In the genomic region with DNA sequence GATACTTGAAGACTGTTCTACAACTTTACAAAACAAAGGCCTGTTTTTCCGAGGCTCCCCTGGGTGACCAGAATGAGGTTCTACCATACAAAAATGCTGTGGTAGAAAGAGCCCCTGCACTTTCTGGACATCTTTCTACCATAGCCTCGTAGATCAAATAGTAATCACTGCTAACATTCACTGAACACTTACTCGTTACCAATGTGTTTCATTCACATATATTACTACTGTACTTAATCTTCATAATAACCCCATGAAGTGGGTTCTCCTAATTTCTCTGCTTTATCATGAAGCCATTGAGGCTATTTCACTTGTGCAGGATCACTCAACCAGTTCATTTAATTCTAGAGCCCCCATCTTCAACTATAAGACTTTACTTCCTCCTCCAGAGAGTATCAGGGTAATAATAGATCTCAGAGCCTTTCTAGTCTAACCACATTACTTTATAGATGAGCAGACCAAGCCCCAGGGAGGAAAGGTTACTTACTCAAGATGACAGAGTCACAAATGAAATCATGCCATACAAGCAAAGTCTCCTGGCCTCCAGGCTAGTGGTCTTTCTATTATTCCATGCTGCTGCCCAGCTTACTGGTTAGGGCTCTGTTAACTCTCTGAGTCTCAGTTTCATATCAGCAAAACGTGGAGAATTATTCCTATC, we compare ENCODE assay signal across 8 cellular contexts. TPM values are rescaled to one million over a fixed set of nuclear protein-coding genes. Genes with fewer than 3 reads are reported as not detected.
DNase-seq lines count a peak whose midpoint lies in the region; ATAC-seq and TF ChIP-seq lines count a peak whose summit lies in the region.

No MANE protein-coding gene starts in this region.

- no peaks in the 10 kb centered on the region for H3K9me3 ChIP-seq in CD8-positive, alpha-beta memory T cell (ENCODE audit: low read length)
- H3K9me3 ChIP-seq in Loucy (ENCODE audit: insufficient read depth, low read depth, low read length) (no peaks in the 10 kb centered on the region), aorta (ENCODE audit: control insufficient read depth, low read length) (no peaks in the 10 kb centered on the region)

- no peaks in the 10 kb centered on the region for H3K9me3 Mint-ChIP-seq in CD8-positive, alpha-beta memory T cell

- POLR2A ChIA-PET in CD8-positive, alpha-beta memory T cell (lab: Charles Lee), result no interaction called here

- no peaks in the 10 kb centered on the region for H3K9me2 ChIP-seq in Loucy (replicated peaks; ENCODE audit: low read depth, low read length)

- intact Hi-C loops in aorta (cut with DNase I), result no loop called here

- peaks cover 22 to 25% (median 25%) of the 10 kb centered on the region in 3 donors for H3K4me1 Mint-ChIP-seq in CD8-positive, alpha-beta memory T cell

- TF ChIP-seq CTCF in Loucy (conservative IDR thresholded peaks at IDR 0.05; ENCODE audit: low read length), result no peak

- no peaks in the 10 kb centered on the region for H3K36me3 ChIP-seq in CD8-positive, alpha-beta memory T cell (ENCODE audit: insufficient read depth, low read length)
- H3K36me3 ChIP-seq in Loucy (ENCODE audit: insufficient read depth, low read length) (no peaks in the 10 kb centered on the region), aorta (ENCODE audit: control insufficient read depth in 1 of 2, insufficient read depth in 2 of 2, low read length in 1 of 2) (no peaks in the 10 kb centered on the region)

- peak overlapping the region in 4 of 7 donors; percentile 0 to 60 (median 45) for H3K4me3 Mint-ChIP-seq in CD8-positive, alpha-beta memory T cell

- H3K36me3 Mint-ChIP-seq in CD8-positive, alpha-beta memory T cell, result no peaks in the 10 kb centered on the region

- H3K4me1 ChIP-seq in CD8-positive, alpha-beta memory T cell (ENCODE audit: insufficient read depth, low read length), result peaks cover 28% of the 10 kb centered on the region
- H3K4me1 ChIP-seq in Loucy (ENCODE audit: insufficient read depth, low read length, poor library complexity, severe bottlenecking) (peaks cover 72% of the 10 kb centered on the region), aorta (ENCODE audit: control insufficient read depth in 1 of 2, insufficient read depth in 2 of 2, low read length in 2 of 2) (peaks cover 4 to 8% of the 10 kb centered on the region in 2 donors)

- DNase-seq in CD8-positive, alpha-beta memory T cell, result no peak
- DNase-seq in epithelial cell of prostate (ENCODE audit: low read depth, low spot score) (no peak), RKO (ENCODE audit: low spot score) (no peak), NCI-H526 (lab: John Stamatoyannopoulos, UW) (no peak), aorta (no peak), GM03348 (ENCODE audit: low spot score) (no peak)

- no peaks in the 10 kb centered on the region for H4K20me1 ChIP-seq in Loucy (ENCODE audit: insufficient read depth, low read length, poor library complexity, severe bottlenecking)

- H3K27me3 ChIP-seq in CD8-positive, alpha-beta memory T cell (ENCODE audit: insufficient read depth, low read length, poor library complexity, severe bottlenecking), result no peaks in the 10 kb centered on the region
- H3K27me3 ChIP-seq in Loucy (ENCODE audit: insufficient read depth, low read length, poor library complexity, severe bottlenecking), result no peaks in the 10 kb centered on the region
- H3K27me3 ChIP-seq in aorta (ENCODE audit: control insufficient read depth in 1 of 2, insufficient read depth in 2 of 2, low read length in 1 of 2), result no peaks in the 10 kb centered on the region

- H3K27ac ChIP-seq in CD8-positive, alpha-beta memory T cell (ENCODE audit: low read depth, low read length), result no peak overlapping the region
- peak overlapping the region; percentile 91 for H3K27ac ChIP-seq in epithelial cell of prostate
- no peak overlapping the region for H3K27ac ChIP-seq in aorta (ENCODE audit: low read depth in 1 of 2, low read length in 2 of 2)

- peak overlapping the region; percentile 59 for H3K9ac ChIP-seq in Loucy (ENCODE audit: low read depth, low read length, poor library complexity, severe bottlenecking)

- WGBS in aorta, 2 donors, result 86 to 89% methylated on average over 4 of the region's 4 CpGs

- no peak overlapping the region for H3K4me3 ChIP-seq in CD8-positive, alpha-beta memory T cell (ENCODE audit: low read length)
- H3K4me3 ChIP-seq in Loucy (ENCODE audit: low read length, poor library complexity, severe bottlenecking) (peak overlapping the region; percentile 57), aorta (ENCODE audit: low read length in 2 of 2) (no peak overlapping the region)

- ATAC-seq in GM21515 (IDR thresholded peaks at IDR 0.05; ENCODE audit: unreplicated experiment) (peak; percentile 29), aorta (ENCODE audit: low FRiP score) (no peak)

- H2AFZ ChIP-seq in Loucy (ENCODE audit: low read length), result no peak overlapping the region

- H3K79me2 ChIP-seq in Loucy (ENCODE audit: insufficient read depth, low read length), result no peaks in the 10 kb centered on the region

- H3F3A ChIP-seq in Loucy (ENCODE audit: low read depth), result peaks cover 14% of the 10 kb centered on the region

- peak overlapping the region; percentile 57 to 93 (median 79) for H3K27ac Mint-ChIP-seq in CD8-positive, alpha-beta memory T cell

- H3K4me2 ChIP-seq in Loucy (ENCODE audit: low read depth, low read length, poor library complexity, severe bottlenecking), result peak overlapping the region; percentile 77

- H3K27me3 Mint-ChIP-seq in CD8-positive, alpha-beta memory T cell, result no peaks in the 10 kb centered on the region

- CTCF ChIA-PET in CD8-positive, alpha-beta memory T cell (lab: Charles Lee), result interaction anchor here (1.0 kb wide), 1 partner anchor 205 kb away, joined by 3 read pairs; no protein-coding TSS in a partner anchor

RNA-seq across cellular contexts. Expression of a gene that starts 46.7 kb away (rescaled TPM):
- total RNA-seq in CD8-positive, alpha-beta memory T cell, result 10 to 100 TPM; 43.4 to 48.0 TPM
- 47.6 TPM for polyA plus RNA-seq in CD8-positive, alpha-beta memory T cell
- total RNA-seq in aorta, result 100 to 1,000 TPM in 1 of 2 donors, 10 to 100 TPM in 1; 98.5 to 121 TPM
- polyA plus RNA-seq in aorta, result 10 to 100 TPM; 42.8 to 59.1 TPM

RNA-seq across cellular contexts. Expression of a gene that starts 51.1 kb away (rescaled TPM):
- 100 to 1,000 TPM; 108 to 112 TPM for total RNA-seq in CD8-positive, alpha-beta memory T cell
- 59.6 TPM for polyA plus RNA-seq in CD8-positive, alpha-beta memory T cell
- total RNA-seq in aorta, result 100 to 1,000 TPM; 101 to 121 TPM
- polyA plus RNA-seq in aorta, result 10 to 100 TPM; 24.8 to 38.3 TPM
